ENCODE assay signal across 11 cellular contexts in the genomic region with DNA sequence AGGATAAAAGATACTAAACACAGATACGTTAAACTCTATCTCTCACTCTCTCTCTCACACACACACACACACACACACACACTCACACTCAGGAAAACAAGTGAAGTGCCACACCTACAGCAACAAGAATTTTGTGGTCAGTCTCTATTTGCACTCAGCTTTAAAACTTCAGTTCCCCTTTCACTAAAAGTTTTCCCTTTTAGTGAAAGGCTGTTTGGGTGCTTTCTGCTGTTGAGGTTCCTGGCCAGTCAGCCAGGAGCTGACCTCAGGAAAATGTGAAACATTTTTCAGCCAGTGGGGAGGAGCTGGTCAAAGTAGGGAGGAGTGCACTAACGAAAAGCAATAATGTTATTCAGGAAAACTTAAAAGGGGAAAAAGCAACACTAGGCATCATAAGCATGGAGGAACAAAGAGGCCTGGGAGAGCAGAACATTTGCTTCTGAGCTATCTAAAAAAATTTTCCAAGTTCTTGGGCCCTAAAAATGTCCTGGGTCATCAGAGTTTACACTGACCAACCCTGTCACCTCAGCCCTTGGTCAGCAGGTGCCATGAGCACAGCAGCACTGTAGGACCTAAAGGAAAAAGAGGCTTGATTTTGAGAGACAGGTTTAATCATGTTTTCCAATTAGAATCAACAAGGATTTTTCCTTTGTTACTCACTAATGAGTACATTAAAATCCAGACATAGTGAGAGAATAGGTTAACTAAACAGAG. TPM values are rescaled to one million over a fixed set of nuclear protein-coding genes. Genes with fewer than 3 reads are reported as not detected.
DNase-seq lines count a peak whose midpoint lies in the region; ATAC-seq, FAIRE-seq and TF ChIP-seq lines count a peak whose summit lies in the region.
"Had no signal": no experiment of that assay in that cellular context is flagged by ENCODE, and none has a peak within 500 bp of the region (broad histone marks: within the 10 kb centered on the region; RNA-seq: fewer than 3 reads in every experiment).

No MANE protein-coding gene starts in this region.

- no peaks in the 10 kb centered on the region for H4K20me1 ChIP-seq in IMR-90 (ENCODE audit: insufficient read depth, low read length)

- H4K91ac ChIP-seq in IMR-90 (ENCODE audit: insufficient read depth, low read depth, low read length) (peak overlapping the region; percentile 68), mesenchymal stem cell (ENCODE audit: low read length) (no peak overlapping the region)

- TF ChIP-seq CTCF in IMR-90 (conservative IDR thresholded peaks at IDR 0.05; ENCODE audit: low read depth, low read length), result no peak
- TF ChIP-seq CTCF in nephron progenitor cell (IDR thresholded peaks at IDR 0.05), result no peak

- no peak overlapping the region for H2BK12ac ChIP-seq in mesenchymal stem cell (ENCODE audit: low read length in 2 of 2)

- dilution Hi-C loops in IMR-90 (cut with HindIII; ENCODE audit: low sequenced_read_pairs, unreplicated experiment), result no loop called here

- no peaks in the 10 kb centered on the region for H3K9me3 ChIP-seq in IMR-90 (ENCODE audit: control insufficient read depth, insufficient read depth, low read length)
- H3K9me3 ChIP-seq in mesenchymal stem cell (ENCODE audit: control insufficient read depth, low read length), result no peaks in the 10 kb centered on the region
- no peaks in the 10 kb centered on the region for H3K9me3 ChIP-seq in CD8-positive, alpha-beta memory T cell (ENCODE audit: low read length)

- in situ Hi-C loops in IMR-90 (cut with MboI; ENCODE audit: low sequenced_read_pairs), result no loop called here

- DNase-seq in GM12892 (ENCODE audit: insufficient read length) (no peak), IMR-90 (no peak), mesenchymal stem cell (no peak), nephron progenitor cell (no peak), NCI-H446 treated with DMSO at 0.1 percent for 48 hours (lab: John Stamatoyannopoulos, UW) (no peak)
- no peak for DNase-seq in CD8-positive, alpha-beta memory T cell
- no peak for DNase-seq in natural killer cell treated with Interleukin-12 subunit alpha and Interleukin-12 subunit beta and Interleukin-15 and Interleukin-18, amount 100 ng/mL, for 72 hours (ENCODE audit: low spot score)
- DNase-seq: NCI-H446 had no signal

- no peak overlapping the region; the same call in 1 of the 2 replicates for H3K23ac ChIP-seq in IMR-90 (ENCODE audit: low read depth, low read length)
- no peak overlapping the region for H3K23ac ChIP-seq in mesenchymal stem cell (ENCODE audit: low read length in 2 of 2)

- H3K18ac ChIP-seq in IMR-90 (ENCODE audit: low read depth, low read length) (peak overlapping the region; percentile 92), mesenchymal stem cell (ENCODE audit: low read depth in 1 of 2, low read length in 2 of 2) (no peak overlapping the region)

- peak overlapping the region; percentile 73 for H3K14ac ChIP-seq in IMR-90 (replicated peaks; ENCODE audit: low read depth, low read length)
- no peak overlapping the region for H3K14ac ChIP-seq in mesenchymal stem cell (ENCODE audit: low read length in 2 of 2)

- TF ChIP-seq POLR2A in GM12892 (IDR thresholded peaks at IDR 0.05; ENCODE audit: low read depth, low read length) (no peak), IMR-90 (IDR thresholded peaks at IDR 0.05; ENCODE audit: low read depth, low read length) (no peak)

- peak overlapping the region; percentile 59 for H3K4ac ChIP-seq in IMR-90 (ENCODE audit: low read depth, low read length)
- no peak overlapping the region for H3K4ac ChIP-seq in mesenchymal stem cell (ENCODE audit: low read depth in 1 of 2, low read length in 2 of 2)

- CTCF ChIA-PET in IMR-90 (lab: Yijun Ruan, JAX), result no interaction called here
- CTCF ChIA-PET in CD8-positive, alpha-beta memory T cell (lab: Charles Lee), result interaction anchor here (1.3 kb wide), 1 partner anchor 64 kb away, joined by 4 read pairs; no protein-coding TSS in a partner anchor

- H3K4me3 Mint-ChIP-seq in CD8-positive, alpha-beta memory T cell, result peak overlapping the region in 1 of 7 donors; percentile 37
- H3K4me3 Mint-ChIP-seq in natural killer cell treated with Interleukin-12 subunit alpha and Interleukin-12 subunit beta and Interleukin-15 and Interleukin-18, amount 100 ng/mL, for 72 hours, result no peak overlapping the region
- H3K4me3 Mint-ChIP-seq in nephron progenitor cell, result no peak overlapping the region

- H3K4me3 ChIP-seq in IMR-90 (ENCODE audit: insufficient read depth, low read depth, low read length), result no peak overlapping the region
- peak overlapping the region in 1 of 2 experiments; percentile 2 for H3K4me3 ChIP-seq in mesenchymal stem cell (ENCODE audit: insufficient read depth in 1 of 2, low read depth in 1 of 2, low read length in 2 of 2)
- H3K4me3 ChIP-seq in CD8-positive, alpha-beta memory T cell (ENCODE audit: low read length), result no peak overlapping the region

- H3K27me3 ChIP-seq in IMR-90 (ENCODE audit: control insufficient read depth, insufficient read depth, low read length) (no peaks in the 10 kb centered on the region), mesenchymal stem cell (ENCODE audit: control insufficient read depth in 1 of 2, insufficient read depth in 1 of 2, low read length in 2 of 2) (no peaks in the 10 kb centered on the region)
- H3K27me3 ChIP-seq in CD8-positive, alpha-beta memory T cell (ENCODE audit: insufficient read depth, low read length, poor library complexity, severe bottlenecking), result no peaks in the 10 kb centered on the region

- no peak for TF ChIP-seq RAD21 in IMR-90 (IDR thresholded peaks at IDR 0.05; ENCODE audit: low read length)

- ATAC-seq in GM21717 (IDR thresholded peaks at IDR 0.05; ENCODE audit: unreplicated experiment) (peak; percentile 66), IMR-90 (ENCODE audit: low read depth) (0 out of 2 replicates have a peak, but pooled peaks have one; percentile 10)
- ATAC-seq in natural killer cell treated with Interleukin-12 subunit alpha and Interleukin-12 subunit beta and Interleukin-15 and Interleukin-18, amount 100 ng/mL, for 72 hours, result no peak

- H3K9me1 ChIP-seq in IMR-90 (ENCODE audit: insufficient read depth, low read length), result peaks cover 10% of the 10 kb centered on the region

- H3K36me3 ChIP-seq in IMR-90 (ENCODE audit: control insufficient read depth, insufficient read depth, low read length) (no peaks in the 10 kb centered on the region), mesenchymal stem cell (ENCODE audit: control insufficient read depth in 1 of 2, insufficient read depth in 2 of 2, low read depth in 1 of 2, low read length in 2 of 2) (no peaks in the 10 kb centered on the region)
- H3K36me3 ChIP-seq in CD8-positive, alpha-beta memory T cell (ENCODE audit: insufficient read depth, low read length), result no peaks in the 10 kb centered on the region

- peaks cover 4 to 7% of the 10 kb centered on the region in 2 experiments; a peak in 1 of 4 replicates for H3K79me1 ChIP-seq in IMR-90 (ENCODE audit: low read depth in 1 of 2, low read length in 2 of 2)
- H3K79me1 ChIP-seq in mesenchymal stem cell (replicated peaks; ENCODE audit: low read length, poor library complexity, severe bottlenecking), result no peaks in the 10 kb centered on the region

- H3K4me2 ChIP-seq in IMR-90 (ENCODE audit: low read depth, low read length), result no peak overlapping the region
- H3K4me2 ChIP-seq in mesenchymal stem cell (ENCODE audit: low read length, poor library complexity, severe bottlenecking), result no peak overlapping the region

- POLR2A ChIA-PET in IMR-90 (lab: Charles Lee; ENCODE audit: unreplicated experiment), result no interaction called here
- POLR2A ChIA-PET in CD8-positive, alpha-beta memory T cell (lab: Charles Lee), result interaction anchor here (0.6 to 1.0 kb wide), 2 partner anchors 31 to 56 kb away, joined by 3 to 4 read pairs; a partner anchor contains a TSS

- peaks cover 4 to 17% of the 10 kb centered on the region in 2 donors for H3K27me3 Mint-ChIP-seq in CD8-positive, alpha-beta memory T cell
- peaks cover 17 to 41% of the 10 kb centered on the region in 2 donors for H3K27me3 Mint-ChIP-seq in natural killer cell treated with Interleukin-12 subunit alpha and Interleukin-12 subunit beta and Interleukin-15 and Interleukin-18, amount 100 ng/mL, for 72 hours
- peaks cover 3% of the 10 kb centered on the region for H3K27me3 Mint-ChIP-seq in nephron progenitor cell (ENCODE audit: low read depth, poor library complexity)

- peak overlapping the region; percentile 80 for H2BK20ac ChIP-seq in IMR-90 (ENCODE audit: low read depth, low read length)

- peaks cover 12 to 39% (median 19%) of the 10 kb centered on the region in 3 donors for H3K4me1 Mint-ChIP-seq in CD8-positive, alpha-beta memory T cell
- H3K4me1 Mint-ChIP-seq in natural killer cell treated with Interleukin-12 subunit alpha and Interleukin-12 subunit beta and Interleukin-15 and Interleukin-18, amount 100 ng/mL, for 72 hours (ENCODE audit: low read depth in 2 of 2), result peaks cover 0 to 5% of the 10 kb centered on the region in 2 donors
- no peaks in the 10 kb centered on the region for H3K4me1 Mint-ChIP-seq in nephron progenitor cell

- H2BK15ac ChIP-seq in IMR-90 (ENCODE audit: low read depth, low read length) (peak overlapping the region; percentile 1; the same call in 2 of the 3 replicates), mesenchymal stem cell (ENCODE audit: low read depth, poor library complexity, severe bottlenecking) (no peak overlapping the region)

- H3K9ac ChIP-seq in IMR-90 (ENCODE audit: low read depth, low read length) (peak overlapping the region; percentile 9; the same call in 1 of the 2 replicates), mesenchymal stem cell (ENCODE audit: low read length) (peak overlapping the region; percentile 30)

- no TSS peak for BruUV-seq in IMR-90 (replicated peaks; lab: Mats Ljungman, UMichigan)

- intact Hi-C loops in IMR-90 (cut with micrococcal nuclease), result no loop called here

- peak overlapping the region; percentile 12 to 69; a peak in 3 of 4 replicates for H4K8ac ChIP-seq in IMR-90 (ENCODE audit: low read depth in 2 of 2, low read length in 2 of 2)
- no peak overlapping the region for H4K8ac ChIP-seq in mesenchymal stem cell (ENCODE audit: low read length)

- H3K27ac Mint-ChIP-seq in CD8-positive, alpha-beta memory T cell, result peak overlapping the region in 2 of 8 donors; percentile 32 to 67
- no peak overlapping the region for H3K27ac Mint-ChIP-seq in natural killer cell treated with Interleukin-12 subunit alpha and Interleukin-12 subunit beta and Interleukin-15 and Interleukin-18, amount 100 ng/mL, for 72 hours
- no peak overlapping the region for H3K27ac Mint-ChIP-seq in nephron progenitor cell

- H3K36me3 Mint-ChIP-seq in CD8-positive, alpha-beta memory T cell, result no peaks in the 10 kb centered on the region
- H3K36me3 Mint-ChIP-seq in natural killer cell treated with Interleukin-12 subunit alpha and Interleukin-12 subunit beta and Interleukin-15 and Interleukin-18, amount 100 ng/mL, for 72 hours, result no peaks in the 10 kb centered on the region
- no peaks in the 10 kb centered on the region for H3K36me3 Mint-ChIP-seq in nephron progenitor cell (ENCODE audit: low read depth)

- H2AFZ ChIP-seq in IMR-90 (replicated peaks; ENCODE audit: low read length, poor library complexity), result no peak overlapping the region
- H2AFZ ChIP-seq in mesenchymal stem cell (ENCODE audit: low read depth, low read length), result no peak overlapping the region

- H3K56ac ChIP-seq in IMR-90 (ENCODE audit: extremely low read depth, insufficient read depth, low read length), result no peak overlapping the region

- peak overlapping the region; percentile 19 for H2AK9ac ChIP-seq in IMR-90 (replicated peaks; ENCODE audit: low read depth, low read length, poor library complexity)

- peak overlapping the region; percentile 88; the same call in 1 of the 2 replicates for H4K5ac ChIP-seq in IMR-90 (ENCODE audit: low read depth, low read length)

- peak overlapping the region; percentile 93 for H2BK5ac ChIP-seq in IMR-90 (ENCODE audit: low read depth, low read length, poor library complexity, severe bottlenecking)
- H2BK5ac ChIP-seq in mesenchymal stem cell (ENCODE audit: low read depth, low read length, poor library complexity, severe bottlenecking), result no peak overlapping the region

- H3K27ac ChIP-seq in IMR-90 (ENCODE audit: insufficient read depth, low read length) (peak overlapping the region; percentile 16; the same call in 1 of the 2 replicates), mesenchymal stem cell (ENCODE audit: low read length, poor library complexity, severe bottlenecking) (peak overlapping the region; percentile 17)
- H3K27ac ChIP-seq in CD8-positive, alpha-beta memory T cell (ENCODE audit: low read depth, low read length), result no peak overlapping the region
- H3K27ac ChIP-seq: VCaP had no signal

- H2BK120ac ChIP-seq in IMR-90 (ENCODE audit: low read depth, low read length) (peak overlapping the region; percentile 91), mesenchymal stem cell (ENCODE audit: low read depth, low read length) (no peak overlapping the region)

- WGBS in IMR-90 (ENCODE audit: extremely low coverage in 2 of 2, insufficient read length in 1 of 2), 2 experiments, result no CpG with 5 or more reads among the region's 2 CpGs
- 81% methylated on average over 2 of the region's 2 CpGs for WGBS in mesenchymal stem cell

- H3K9me3 Mint-ChIP-seq in CD8-positive, alpha-beta memory T cell, result no peaks in the 10 kb centered on the region
- no peaks in the 10 kb centered on the region for H3K9me3 Mint-ChIP-seq in natural killer cell treated with Interleukin-12 subunit alpha and Interleukin-12 subunit beta and Interleukin-15 and Interleukin-18, amount 100 ng/mL, for 72 hours
- no peaks in the 10 kb centered on the region for H3K9me3 Mint-ChIP-seq in nephron progenitor cell

- peak; percentile 9 for FAIRE-seq in GM12892 (lab: Jason Lieb, UNC)
- FAIRE-seq: urothelium cell line had no signal

- H3K4me1 ChIP-seq in IMR-90 (ENCODE audit: control insufficient read depth, insufficient read depth, low read length), result peaks cover 36% of the 10 kb centered on the region
- H3K4me1 ChIP-seq in mesenchymal stem cell (ENCODE audit: control insufficient read depth, insufficient read depth, low read depth, low read length), result peaks cover 10% of the 10 kb centered on the region
- no peaks in the 10 kb centered on the region for H3K4me1 ChIP-seq in CD8-positive, alpha-beta memory T cell (ENCODE audit: insufficient read depth, low read length)

- H2AK5ac ChIP-seq in IMR-90 (ENCODE audit: low read depth, low read length), result peak overlapping the region; percentile 68; the same call in 1 of the 2 replicates
- H2AK5ac ChIP-seq in mesenchymal stem cell (ENCODE audit: low read length, severe bottlenecking), result peak overlapping the region; percentile 94

RNA-seq across cellular contexts. Expression of a gene that starts 30.7 kb away (rescaled TPM):
- polyA plus RNA-seq in GM12892 (2012; ENCODE audit: missing spikeins), result 7.3 TPM
- total RNA-seq in IMR-90 (2012; rRNA removed), result 280 and 281 TPM in 2 replicates
- 153 and 178 TPM in 2 replicates for polyA plus RNA-seq in IMR-90 (2012; rRNA removed)
- 55.3 and 126 TPM in 2 replicates for polyA plus RNA-seq in IMR-90 (2012; cell fraction: cytosol; rRNA removed)
- polyA plus RNA-seq in IMR-90 (2012; cell fraction: nucleus; rRNA removed; ENCODE audit: low replicate concordance), result 66.2 and 102 TPM in 2 replicates
- 234 TPM for polyA plus RNA-seq in mesenchymal stem cell (2013, experiment 1 of 2)
- polyA plus RNA-seq in mesenchymal stem cell (2013, experiment 2 of 2), result 238 TPM
- 10 to 100 TPM; 14.8 to 15.4 TPM for total RNA-seq in CD8-positive, alpha-beta memory T cell
- polyA plus RNA-seq in CD8-positive, alpha-beta memory T cell, result 32.7 TPM
- total RNA-seq in natural killer cell treated with Interleukin-12 subunit alpha and Interleukin-12 subunit beta and Interleukin-15 and Interleukin-18, amount 100 ng/mL, for 72 hours, result under 1 TPM in 1 of 2 donors, not detected in 1; 0.56 TPM

Comparison
In these comparisons a context has a peak if more than half of its experiments do, and no peak if none do; other contexts are left out.
1. ATAC-seq: peak in GM21717 (single experiment) and IMR-90 (single experiment); none in natural killer cell treated with Interleukin-12 subunit alpha and Interleukin-12 subunit beta and Interleukin-15 and Interleukin-18, amount 100 ng/mL, for 72 hours (0 of 2).
2. RNA of a gene that starts 30.7 kb away (total RNA-seq): 280 to 281 TPM in IMR-90; 14.8 to 15.4 TPM in CD8-positive, alpha-beta memory T cell and 0.56 TPM in natural killer cell treated with Interleukin-12 subunit alpha and Interleukin-12 subunit beta and Interleukin-15 and Interleukin-18, amount 100 ng/mL, for 72 hours; every median in the first group is over 10 times any median in the second.